Comparison of ENCODE assay signal across 22 cellular contexts in the genomic region with DNA sequence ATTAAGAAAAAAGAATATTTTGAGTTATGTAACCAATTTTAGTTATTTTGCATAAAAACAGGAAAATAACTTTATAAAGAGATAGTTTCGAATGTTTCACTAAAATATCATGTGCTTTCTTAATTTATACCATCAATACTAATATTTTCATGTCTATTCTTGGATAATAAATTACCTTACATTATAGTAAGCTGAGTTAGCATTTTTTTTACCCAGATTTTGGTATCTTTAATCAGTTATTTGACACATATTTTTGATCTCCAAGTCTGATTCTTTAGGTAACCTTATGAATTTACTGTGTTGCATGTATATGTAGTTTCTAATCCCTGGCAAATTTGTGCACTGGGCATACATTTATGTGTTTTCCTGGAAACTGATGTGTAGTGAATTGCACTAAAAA.
DNase-seq lines count a peak whose midpoint lies in the region; ATAC-seq, FAIRE-seq and TF ChIP-seq lines count a peak whose summit lies in the region.
"Had no signal": no experiment of that assay in that cellular context is flagged by ENCODE, and none has a peak within 500 bp of the region (broad histone marks: within the 10 kb centered on the region; RNA-seq: fewer than 3 reads in every experiment).

No MANE protein-coding gene starts in this region.

- H2BK20ac ChIP-seq in IMR-90 (ENCODE audit: low read depth, low read length), result no peak overlapping the region

- H2AK9ac ChIP-seq in IMR-90 (replicated peaks; ENCODE audit: low read depth, low read length, poor library complexity), result no peak overlapping the region

- no peak overlapping the region for H3K9ac ChIP-seq in IMR-90 (ENCODE audit: low read depth, low read length)
- H3K9ac ChIP-seq: BLaER1 treated with 17β-estradiol and CSF1 and Interleukin-3, amounts not matched to agents 10 nM and 100 nM had no signal

- H2BK120ac ChIP-seq in IMR-90 (ENCODE audit: low read depth, low read length), result no peak overlapping the region

- no peak overlapping the region for H4K5ac ChIP-seq in IMR-90 (ENCODE audit: low read depth, low read length)

- TF ChIP-seq POLR2A in IMR-90 (IDR thresholded peaks at IDR 0.05; ENCODE audit: low read depth, low read length), result no peak
- TF ChIP-seq POLR2A in GM18505 (IDR thresholded peaks at IDR 0.05; ENCODE audit: borderline replicate concordance, extremely low read depth, insufficient read depth, insufficient read length), result no peak

- H2AK5ac ChIP-seq in IMR-90 (ENCODE audit: low read depth, low read length), result no peak overlapping the region

- peaks cover 42% of the 10 kb centered on the region for H3K36me3 Mint-ChIP-seq in activated CD4-positive, alpha-beta T cell treated with anti-CD3 and anti-CD28 coated beads, Interleukin-2, amount 10 ng/mL, durations not matched to agents 24 days and 14 days (ENCODE audit: low read depth)
- H3K36me3 Mint-ChIP-seq in activated CD4-positive, alpha-beta T cell treated with anti-CD3 and anti-CD28 coated beads, Interleukin-2, amount 10 ng/mL, durations not matched to agents 7 days and 5 days (ENCODE audit: low read depth), result peaks cover 46% of the 10 kb centered on the region

- in situ Hi-C loops in IMR-90 (cut with MboI; ENCODE audit: low sequenced_read_pairs), result no loop called here

- H3K36me3 ChIP-seq in IMR-90 (ENCODE audit: control insufficient read depth, insufficient read depth, low read length), result peaks cover 2% of the 10 kb centered on the region; the same call in 1 of the 2 replicates

- no peak overlapping the region for H3K4me2 ChIP-seq in IMR-90 (ENCODE audit: low read depth, low read length)
- H3K4me2 ChIP-seq: BLaER1 treated with 17β-estradiol and CSF1 and Interleukin-3, amounts not matched to agents 10 nM and 100 nM had no signal

- no CpG with 5 or more reads among the region's 1 CpG for WGBS in IMR-90 (ENCODE audit: extremely low coverage in 2 of 2, insufficient read length in 1 of 2), 2 experiments

- peak; percentile 16 for DNase-seq in activated CD4-positive, alpha-beta T cell treated with anti-CD3 and anti-CD28 coated beads, Interleukin-2, amount 10 ng/mL, durations not matched to agents 24 days and 14 days
- DNase-seq in activated CD4-positive, alpha-beta T cell treated with anti-CD3 and anti-CD28 coated beads, Interleukin-2, amount 10 ng/mL, durations not matched to agents 7 days and 5 days, result no peak
- no peak for DNase-seq in IMR-90
- DNase-seq in frontal cortex (ENCODE audit: low spot score in 2 of 2), result no peak
- DNase-seq in hypothalamus (lab: John Stamatoyannopoulos, UW), result no peak
- DNase-seq: AML-193; Caco-2; Calu3; CD4-positive, alpha-beta T cell; CD8-positive, alpha-beta T cell; DMS79 treated with DMSO at 0.1 percent for 48 hours; GF-D8 had no signal

- H3K79me1 ChIP-seq in IMR-90 (ENCODE audit: low read depth in 1 of 2, low read length in 2 of 2), result no peaks in the 10 kb centered on the region; a peak in 1 of 4 replicates

- intact Hi-C loops in activated CD4-positive, alpha-beta T cell treated with anti-CD3 and anti-CD28 coated beads, Interleukin-2, amount 10 ng/mL, durations not matched to agents 24 days and 14 days (cut with micrococcal nuclease), result loop anchor here (10.0 kb wide), 1 partner anchor 1079 kb away; no protein-coding TSS in a partner anchor
- intact Hi-C loops in IMR-90 (cut with micrococcal nuclease), result no loop called here

- no peaks in the 10 kb centered on the region for H3K9me3 ChIP-seq in IMR-90 (ENCODE audit: control insufficient read depth, insufficient read depth, low read length)
- H3K9me3 ChIP-seq: BLaER1 treated with 17β-estradiol and CSF1 and Interleukin-3, amounts not matched to agents 10 nM and 100 nM; Caco-2 had no signal

- TF ChIP-seq CTCF in IMR-90 (conservative IDR thresholded peaks at IDR 0.05; ENCODE audit: low read depth, low read length), result no peak

- no peaks in the 10 kb centered on the region for H3K27me3 Mint-ChIP-seq in activated CD4-positive, alpha-beta T cell treated with anti-CD3 and anti-CD28 coated beads, Interleukin-2, amount 10 ng/mL, durations not matched to agents 24 days and 14 days
- no peaks in the 10 kb centered on the region for H3K27me3 Mint-ChIP-seq in activated CD4-positive, alpha-beta T cell treated with anti-CD3 and anti-CD28 coated beads, Interleukin-2, amount 10 ng/mL, durations not matched to agents 7 days and 5 days
- H3K27me3 Mint-ChIP-seq: B cell; CD4-positive, alpha-beta T cell had no signal

- H3K9me3 Mint-ChIP-seq in activated CD4-positive, alpha-beta T cell treated with anti-CD3 and anti-CD28 coated beads, Interleukin-2, amount 10 ng/mL, durations not matched to agents 24 days and 14 days, result no peaks in the 10 kb centered on the region
- H3K9me3 Mint-ChIP-seq in activated CD4-positive, alpha-beta T cell treated with anti-CD3 and anti-CD28 coated beads, Interleukin-2, amount 10 ng/mL, durations not matched to agents 7 days and 5 days, result no peaks in the 10 kb centered on the region
- H3K9me3 Mint-ChIP-seq: CD4-positive, alpha-beta T cell; CD8-positive, alpha-beta T cell had no signal

- no peaks in the 10 kb centered on the region for H4K20me1 ChIP-seq in IMR-90 (ENCODE audit: insufficient read depth, low read length)

- no peak overlapping the region for H4K91ac ChIP-seq in IMR-90 (ENCODE audit: insufficient read depth, low read depth, low read length)

- H3K18ac ChIP-seq in IMR-90 (ENCODE audit: low read depth, low read length), result no peak overlapping the region

- no peak overlapping the region for H3K4me3 ChIP-seq in IMR-90 (ENCODE audit: insufficient read depth, low read depth, low read length)
- H3K4me3 ChIP-seq: BLaER1 treated with 17β-estradiol and CSF1 and Interleukin-3, amounts not matched to agents 10 nM and 100 nM had no signal

- no peak overlapping the region for H2BK15ac ChIP-seq in IMR-90 (ENCODE audit: low read depth, low read length)

- peaks cover 34% of the 10 kb centered on the region for H3K4me1 Mint-ChIP-seq in activated CD4-positive, alpha-beta T cell treated with anti-CD3 and anti-CD28 coated beads, Interleukin-2, amount 10 ng/mL, durations not matched to agents 24 days and 14 days
- H3K4me1 Mint-ChIP-seq in activated CD4-positive, alpha-beta T cell treated with anti-CD3 and anti-CD28 coated beads, Interleukin-2, amount 10 ng/mL, durations not matched to agents 7 days and 5 days, result peaks cover 37% of the 10 kb centered on the region

- H2AFZ ChIP-seq in IMR-90 (replicated peaks; ENCODE audit: low read length, poor library complexity), result no peak overlapping the region

- POLR2A ChIA-PET in activated CD4-positive, alpha-beta T cell treated with anti-CD3 and anti-CD28 coated beads, Interleukin-2, amount 10 ng/mL, durations not matched to agents 7 days and 5 days (lab: Charles Lee), result no interaction called here
- POLR2A ChIA-PET in IMR-90 (lab: Charles Lee; ENCODE audit: unreplicated experiment), result no interaction called here

- peaks cover 3% of the 10 kb centered on the region; the same call in 1 of the 2 replicates for H3K9me1 ChIP-seq in IMR-90 (ENCODE audit: insufficient read depth, low read length)

- H3K4me3 Mint-ChIP-seq in activated CD4-positive, alpha-beta T cell treated with anti-CD3 and anti-CD28 coated beads, Interleukin-2, amount 10 ng/mL, durations not matched to agents 24 days and 14 days, result no peak overlapping the region
- H3K4me3 Mint-ChIP-seq in activated CD4-positive, alpha-beta T cell treated with anti-CD3 and anti-CD28 coated beads, Interleukin-2, amount 10 ng/mL, durations not matched to agents 7 days and 5 days, result no peak overlapping the region
- H3K4me3 Mint-ChIP-seq: B cell; CD4-positive, alpha-beta T cell; CD8-positive, alpha-beta T cell had no signal

- no peak overlapping the region for H2BK5ac ChIP-seq in IMR-90 (ENCODE audit: low read depth, low read length, poor library complexity, severe bottlenecking)

- H3K4me1 ChIP-seq in IMR-90 (ENCODE audit: control insufficient read depth, insufficient read depth, low read length), result peaks cover 1% of the 10 kb centered on the region; the same call in 1 of the 2 replicates

- no peak for ATAC-seq in IMR-90 (ENCODE audit: low read depth)
- no peak for ATAC-seq in HG03159 (IDR thresholded peaks at IDR 0.05; ENCODE audit: unreplicated experiment)
- ATAC-seq in GM18505 (IDR thresholded peaks at IDR 0.05; ENCODE audit: unreplicated experiment), result no peak
- ATAC-seq: CD8-positive, alpha-beta T cell had no signal

- no peak overlapping the region for H3K4ac ChIP-seq in IMR-90 (ENCODE audit: low read depth, low read length)

- TF ChIP-seq RAD21 in IMR-90 (IDR thresholded peaks at IDR 0.05; ENCODE audit: low read length), result no peak

- CTCF ChIA-PET in activated CD4-positive, alpha-beta T cell treated with anti-CD3 and anti-CD28 coated beads, Interleukin-2, amount 10 ng/mL, durations not matched to agents 7 days and 5 days (lab: Charles Lee), result no interaction called here
- CTCF ChIA-PET in IMR-90 (lab: Yijun Ruan, JAX), result no interaction called here

- no peak overlapping the region for H3K56ac ChIP-seq in IMR-90 (ENCODE audit: extremely low read depth, insufficient read depth, low read length)

- H4K8ac ChIP-seq in IMR-90 (ENCODE audit: low read depth in 2 of 2, low read length in 2 of 2), result no peak overlapping the region

- H3K27me3 ChIP-seq in IMR-90 (ENCODE audit: control insufficient read depth, insufficient read depth, low read length), result no peaks in the 10 kb centered on the region
- H3K27me3 ChIP-seq: BLaER1 treated with 17β-estradiol and CSF1 and Interleukin-3, amounts not matched to agents 10 nM and 100 nM had no signal

- no peak overlapping the region for H3K27ac Mint-ChIP-seq in activated CD4-positive, alpha-beta T cell treated with anti-CD3 and anti-CD28 coated beads, Interleukin-2, amount 10 ng/mL, durations not matched to agents 24 days and 14 days
- H3K27ac Mint-ChIP-seq in activated CD4-positive, alpha-beta T cell treated with anti-CD3 and anti-CD28 coated beads, Interleukin-2, amount 10 ng/mL, durations not matched to agents 7 days and 5 days, result no peak overlapping the region
- H3K27ac Mint-ChIP-seq: B cell; CD4-positive, alpha-beta T cell had no signal

- FAIRE-seq in A204.1 (lab: Jason Lieb, UNC) (peak; percentile 48), frontal cortex (lab: Jason Lieb, UNC) (peak; percentile 19)
- FAIRE-seq: D721Med, G401.6, GM18507 had no signal

- dilution Hi-C loops in IMR-90 (cut with HindIII; ENCODE audit: low sequenced_read_pairs, unreplicated experiment), result no loop called here

- H3K23ac ChIP-seq in IMR-90 (ENCODE audit: low read depth, low read length), result no peak overlapping the region

- H3K14ac ChIP-seq in IMR-90 (replicated peaks; ENCODE audit: low read depth, low read length), result no peak overlapping the region

- no peak overlapping the region for H3K27ac ChIP-seq in IMR-90 (ENCODE audit: insufficient read depth, low read length)
- H3K27ac ChIP-seq: 22Rv1; BLaER1 treated with 17β-estradiol and CSF1 and Interleukin-3, amounts not matched to agents 10 nM and 100 nM; C4-2B had no signal

- no TSS peak for BruUV-seq in IMR-90 (replicated peaks; lab: Mats Ljungman, UMichigan)

TF ChIP-seq in IMR-90, 13 proteins besides CTCF, POLR2A, EP300 and RAD21:
- 0 out of 2 replicates have a peak, but pooled peaks have one; percentile 30 for TF ChIP-seq MAFK (IDR thresholded peaks at IDR 0.05; ENCODE audit: low read depth, low read length)
- no peak for TF ChIP-seq MAZ (IDR thresholded peaks at IDR 0.05; ENCODE audit: borderline replicate concordance, low read depth, low read length)
TF ChIP-seq in IMR-90: peak in this region for 1.
